9 cellular contexts compared by ENCODE assay signal in the genomic region with DNA sequence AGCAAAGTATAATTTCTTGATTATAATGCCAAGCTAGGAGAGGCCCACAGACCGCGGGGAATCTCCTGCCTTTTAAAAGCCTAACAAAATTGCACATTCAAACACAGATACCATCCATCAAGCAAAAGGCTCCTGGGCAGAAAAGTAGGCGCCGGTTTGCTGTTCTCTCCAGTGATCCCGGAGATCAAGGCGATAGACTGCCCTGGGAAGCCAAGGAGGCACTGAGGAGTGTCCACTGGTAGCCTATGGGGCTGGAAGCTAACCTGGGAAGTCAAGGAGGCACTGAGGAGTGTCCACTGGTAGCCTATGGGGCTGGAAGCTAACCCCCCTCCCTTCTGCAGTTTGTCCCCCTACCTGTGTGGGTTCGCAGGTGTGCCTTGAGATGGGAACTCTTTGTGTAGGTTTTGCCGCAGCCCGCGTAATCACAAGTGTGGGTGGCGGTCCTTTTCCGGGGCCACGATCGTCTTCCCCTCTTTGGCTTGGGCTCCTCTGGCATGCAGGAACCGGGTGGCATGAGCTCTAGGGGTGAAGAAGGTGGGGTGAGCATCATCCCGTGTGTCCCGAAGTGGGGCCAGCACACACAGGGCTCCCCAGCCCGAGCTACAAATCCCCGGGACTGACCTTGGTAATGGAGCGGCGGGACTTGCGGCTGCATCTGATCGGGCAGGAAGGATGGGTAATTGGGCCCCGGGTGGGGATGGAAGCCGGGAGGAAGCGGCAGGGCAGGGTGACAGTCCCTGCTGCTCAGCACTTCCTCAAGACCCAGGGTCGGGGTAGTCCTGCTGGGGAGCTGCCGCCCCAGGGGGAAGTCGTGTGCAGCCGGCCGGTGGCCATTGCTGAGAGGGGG. TPM values are rescaled to one million over a fixed set of nuclear protein-coding genes. Genes with fewer than 3 reads are reported as not detected.
DNase-seq lines count a peak whose midpoint lies in the region; ATAC-seq, FAIRE-seq and TF ChIP-seq lines count a peak whose summit lies in the region.
"Had no signal": no experiment of that assay in that cellular context is flagged by ENCODE, and none has a peak within 500 bp of the region (broad histone marks: within the 10 kb centered on the region; RNA-seq: fewer than 3 reads in every experiment).

No MANE protein-coding gene starts in this region.

- no peaks in the 10 kb centered on the region for H3K79me2 ChIP-seq in astrocyte (ENCODE audit: insufficient read depth, low read length)

- H3K4me1 Mint-ChIP-seq in astrocyte (ENCODE audit: low read depth, unreplicated experiment), result no peaks in the 10 kb centered on the region

- H2AFZ ChIP-seq in astrocyte (ENCODE audit: low read depth, low read length), result no peak overlapping the region

- peaks cover 20% of the 10 kb centered on the region for H3K27me3 Mint-ChIP-seq in astrocyte (ENCODE audit: low read depth, unreplicated experiment)

- no peak for ATAC-seq in HG03457 (IDR thresholded peaks at IDR 0.05; ENCODE audit: unreplicated experiment)
- no peak for ATAC-seq in activated CD4-positive, CD25-positive, alpha-beta regulatory T cell treated with anti-CD3 and anti-CD28 coated beads, Interleukin-2, amount 50 U/mL, for 24 hours
- no peak for ATAC-seq in HG02885 (IDR thresholded peaks at IDR 0.05; ENCODE audit: poor library complexity, unreplicated experiment)
- ATAC-seq: HCT116 had no signal

- H3K27ac ChIP-seq in astrocyte (ENCODE audit: low read depth, low read length), result no peak overlapping the region

- peak overlapping the region; percentile 92 for H3K4me2 ChIP-seq in astrocyte (ENCODE audit: low read length)

- H3K4me3 ChIP-seq in astrocyte (ENCODE audit: insufficient read depth, low read depth, low read length) (peak overlapping the region; percentile 64), iPS-18c (ENCODE audit: insufficient read depth, low read depth, low read length) (peak overlapping the region; percentile 50), skeletal muscle cell (ENCODE audit: low read depth, low read length) (peak overlapping the region; percentile 65)

- peaks cover 6% of the 10 kb centered on the region for H4K20me1 ChIP-seq in astrocyte (ENCODE audit: insufficient read depth, low read length)

- H3K27ac Mint-ChIP-seq in astrocyte (ENCODE audit: unreplicated experiment), result no peak overlapping the region

- FAIRE-seq in astrocyte (lab: Jason Lieb, UNC), result no peak

- DNase-seq in astrocyte (ENCODE audit: low read depth) (no peak), skeletal muscle cell (ENCODE audit: low read depth) (no peak), NCI-H2029 treated with DMSO at 0.1 percent for 48 hours (lab: John Stamatoyannopoulos, UW) (no peak)

- 0 out of 2 replicates have a peak, but pooled peaks cover 3% of the 10 kb centered on the region for H3K4me1 ChIP-seq in ES-I3 (ENCODE audit: insufficient read depth, low read length)
- peaks cover 21% of the 10 kb centered on the region for H3K4me1 ChIP-seq in astrocyte (ENCODE audit: insufficient read depth, low read length)

- H3K9me3 ChIP-seq in ES-I3 (ENCODE audit: control insufficient read depth, insufficient read depth, low read length) (no peaks in the 10 kb centered on the region), astrocyte (ENCODE audit: insufficient read depth, low read depth, low read length) (no peaks in the 10 kb centered on the region), iPS-18c (ENCODE audit: control insufficient read depth, insufficient read depth, low read length) (peaks cover 16% of the 10 kb centered on the region)

- H3K36me3 Mint-ChIP-seq in astrocyte (ENCODE audit: low read depth, unreplicated experiment), result no peaks in the 10 kb centered on the region

- no peak for TF ChIP-seq CTCF in astrocyte (IDR thresholded peaks at IDR 0.05; ENCODE audit: insufficient read depth, low read depth, low read length)

- peaks cover 25% of the 10 kb centered on the region for H3K27me3 ChIP-seq in astrocyte (ENCODE audit: insufficient read depth, low read length)

- H3K9ac ChIP-seq in ES-I3 (ENCODE audit: low read depth, low read length), result peak overlapping the region; percentile 51
- no peak overlapping the region for H3K9ac ChIP-seq in astrocyte (ENCODE audit: low read length)

- H3K9me3 Mint-ChIP-seq in astrocyte (ENCODE audit: unreplicated experiment), result no peaks in the 10 kb centered on the region

- peak overlapping the region; percentile 45 for H3K4me3 Mint-ChIP-seq in astrocyte (ENCODE audit: unreplicated experiment)

- no peaks in the 10 kb centered on the region for H3K36me3 ChIP-seq in ES-I3 (ENCODE audit: insufficient read depth, low read length)
- H3K36me3 ChIP-seq in astrocyte (ENCODE audit: insufficient read depth, low read length), result no peaks in the 10 kb centered on the region

RNA-seq across cellular contexts. Expression of gene KLF4, which starts 2.7 kb away (rescaled TPM):
- 3.2 and 4.4 TPM in 2 replicates for total RNA-seq in astrocyte
